ENCODE assay signal across 27 cellular contexts in the genomic region with DNA sequence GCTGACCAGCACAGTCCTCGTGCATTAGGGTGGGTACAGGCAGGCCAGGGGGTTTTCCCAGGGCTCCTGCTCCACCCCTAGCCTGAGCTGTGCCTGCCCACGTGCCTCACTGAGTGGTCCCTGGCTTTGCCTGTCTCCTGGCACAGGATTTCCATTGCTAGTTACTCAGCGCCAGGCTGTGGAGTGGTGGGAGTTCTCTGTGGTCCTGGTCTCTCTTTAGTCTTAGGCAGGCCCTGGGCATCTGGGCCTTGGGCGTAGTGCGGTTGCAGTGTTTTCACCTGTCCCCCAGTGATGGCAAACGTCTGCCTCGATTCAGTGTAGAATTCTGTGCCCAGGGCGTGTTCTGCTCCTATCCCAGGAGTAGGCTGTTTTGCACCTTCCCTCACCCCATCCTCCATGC.
"Had no signal": no experiment of that assay in that cellular context is flagged by ENCODE, and none has a peak within 500 bp of the region (broad histone marks: within the 10 kb centered on the region; RNA-seq: fewer than 3 reads in every experiment).

No MANE protein-coding gene starts in this region.

- H3K4me1 ChIP-seq: esophagus squamous epithelium, lower lobe of right lung, psoas muscle, sigmoid colon had no signal

- H3K4me3 Mint-ChIP-seq: naive thymus-derived CD8-positive, alpha-beta T cell; nephron progenitor cell; stimulated activated memory B cell treated with anti-CD40 and anti-IgM and Interleukin-4, amounts not matched to agents 10 μg/mL and 1 μg/mL and 100 μg/mL, for 72 hours; stimulated activated naive CD8-positive, alpha-beta T cell treated with anti-CD3 and anti-CD28 coated beads, Interleukin-15, Interleukin-2, amounts not matched to agents 100 ng/mL and 50 ng/mL, for 24 hours had no signal

- H3K9me3 ChIP-seq: esophagus squamous epithelium, heart right ventricle, lower lobe of right lung, ovary, psoas muscle, sigmoid colon, suprapubic skin had no signal

- H3K36me3 ChIP-seq: ovary had no signal

- H3K27ac Mint-ChIP-seq: nephron progenitor cell; stimulated activated memory B cell treated with anti-CD40 and anti-IgM and Interleukin-4, amounts not matched to agents 10 μg/mL and 1 μg/mL and 100 μg/mL, for 72 hours; stimulated activated naive CD8-positive, alpha-beta T cell treated with anti-CD3 and anti-CD28 coated beads, Interleukin-15, Interleukin-2, amounts not matched to agents 100 ng/mL and 50 ng/mL, for 24 hours had no signal

- H3K4me3 ChIP-seq: coronary artery, esophagus squamous epithelium, heart right ventricle, lower lobe of right lung, ovary, psoas muscle, sigmoid colon, suprapubic skin had no signal

- DNase-seq: dermis blood vessel endothelial cell; effector memory CD4-positive, alpha-beta T cell; erythroblast; esophagus squamous epithelium; foreskin melanocyte; glutamatergic neuron; heart right ventricle; hippocampal formation; kidney glomerular epithelial cell; left colon; left ventricle myocardium superior; lower lobe of right lung; naive thymus-derived CD8-positive, alpha-beta T cell; nephron progenitor cell; nucleus accumbens; ovary; posterior cingulate gyrus; psoas muscle; right cardiac atrium; sigmoid colon; stimulated activated CD4-positive, alpha-beta T cell treated with anti-CD3 and anti-CD28 coated beads, Interleukin-2, amount 100 ng/mL, for 24 hours; stimulated activated CD4-positive, alpha-beta T cell treated with anti-CD3 and anti-CD28 coated beads, Interleukin-4, amount 100 ng/mL, for 24 hours; trophoblast cell had no signal

- H3K27me3 ChIP-seq: esophagus squamous epithelium, heart right ventricle, ovary, sigmoid colon, suprapubic skin had no signal

- H3K27me3 Mint-ChIP-seq: naive thymus-derived CD8-positive, alpha-beta T cell; stimulated activated memory B cell treated with anti-CD40 and anti-IgM and Interleukin-4, amounts not matched to agents 10 μg/mL and 1 μg/mL and 100 μg/mL, for 72 hours; stimulated activated naive CD8-positive, alpha-beta T cell treated with anti-CD3 and anti-CD28 coated beads, Interleukin-15, Interleukin-2, amounts not matched to agents 100 ng/mL and 50 ng/mL, for 24 hours had no signal

- ATAC-seq: left colon; left ventricle myocardium superior; lower lobe of right lung; naive thymus-derived CD8-positive, alpha-beta T cell; stimulated activated memory B cell treated with anti-CD40 and anti-IgM and Interleukin-4, amounts not matched to agents 10 μg/mL and 1 μg/mL and 100 μg/mL, for 72 hours had no signal

- H3K27ac ChIP-seq: coronary artery, esophagus squamous epithelium, heart right ventricle, lower lobe of right lung, ovary, psoas muscle, sigmoid colon, suprapubic skin had no signal

- H3K9me3 Mint-ChIP-seq: naive thymus-derived CD8-positive, alpha-beta T cell; nephron progenitor cell; stimulated activated naive CD8-positive, alpha-beta T cell treated with anti-CD3 and anti-CD28 coated beads, Interleukin-15, Interleukin-2, amounts not matched to agents 100 ng/mL and 50 ng/mL, for 24 hours had no signal
